ENCODE assay signal across 18 cellular contexts in the genomic region with DNA sequence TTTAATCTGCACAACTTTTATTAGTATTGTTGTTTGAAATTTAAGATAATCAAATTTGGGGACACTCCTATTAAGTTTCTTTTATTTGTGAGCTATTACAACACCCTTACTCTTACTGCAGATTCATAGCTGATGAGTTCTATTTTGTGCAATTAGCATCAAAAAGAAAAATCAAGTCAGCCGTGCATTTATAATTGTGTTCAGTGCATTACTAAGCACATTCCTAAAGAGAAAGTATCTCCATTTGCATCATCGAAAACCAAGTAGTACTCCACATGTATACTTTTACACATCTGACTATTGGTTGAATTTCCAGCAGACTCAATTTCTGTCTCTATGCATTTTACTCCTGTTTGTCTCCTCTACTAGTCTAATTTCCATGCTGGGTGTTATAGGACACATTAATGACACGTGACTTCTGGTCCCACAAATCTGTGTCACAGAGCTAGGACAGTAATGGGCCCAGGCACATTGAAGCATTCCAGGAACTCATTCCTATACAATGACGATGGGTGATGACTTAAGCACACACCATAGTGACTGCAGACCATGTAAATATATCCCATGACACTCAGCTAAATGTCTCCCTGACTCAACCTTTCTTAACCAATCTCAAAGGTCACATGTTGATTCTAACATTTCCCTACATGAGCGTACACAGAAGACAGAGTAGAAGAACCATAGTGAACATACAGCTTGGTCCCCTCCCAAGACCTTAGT.
DNase-seq lines count a peak whose midpoint lies in the region; ATAC-seq, FAIRE-seq and TF ChIP-seq lines count a peak whose summit lies in the region.
"Had no signal": no experiment of that assay in that cellular context is flagged by ENCODE, and none has a peak within 500 bp of the region (broad histone marks: within the 10 kb centered on the region; RNA-seq: fewer than 3 reads in every experiment).

No MANE protein-coding gene starts in this region.

- no peak overlapping the region for H3K18ac ChIP-seq in trophoblast cell (ENCODE audit: low read length)

- H3K79me2 ChIP-seq in trophoblast cell (ENCODE audit: control insufficient read depth, insufficient read depth, low read length, poor library complexity) = no peaks in the 10 kb centered on the region

- no peak overlapping the region for H3K4ac ChIP-seq in trophoblast cell (ENCODE audit: low read depth, low read length)

- TF ChIP-seq POLR2A in GM18505 (IDR thresholded peaks at IDR 0.05; ENCODE audit: borderline replicate concordance, extremely low read depth, insufficient read depth, insufficient read length) = no peak

- no peak overlapping the region for H3K4me2 ChIP-seq in trophoblast cell (ENCODE audit: low read length)
- H3K4me2 ChIP-seq: GM23338 had no signal

- H3K9ac ChIP-seq in trophoblast cell (ENCODE audit: low read length) = no peak overlapping the region

- ATAC-seq in GM18520 (IDR thresholded peaks at IDR 0.05; ENCODE audit: unreplicated experiment) (no peak), GM18505 (IDR thresholded peaks at IDR 0.05; ENCODE audit: unreplicated experiment) (no peak), GM21737 (IDR thresholded peaks at IDR 0.05; ENCODE audit: unreplicated experiment) (no peak)
- ATAC-seq: activated T-cell treated with anti-CD3 and anti-CD28 coated beads, Interleukin-2, amount 50 U/mL, for 4 hours; body of pancreas; GM23338 had no signal

- no peak overlapping the region for H2AFZ ChIP-seq in trophoblast cell (ENCODE audit: insufficient read depth, low read length, poor library complexity)
- H2AFZ ChIP-seq: GM23338 had no signal

- peak; percentile 41 for FAIRE-seq in endometrium (lab: Jason Lieb, UNC)
- FAIRE-seq: endothelial cell of umbilical vein, HTR-8/SVneo had no signal

- no peak overlapping the region for H2BK120ac ChIP-seq in trophoblast cell (ENCODE audit: insufficient read depth, low read length, poor library complexity)

- H3K79me1 ChIP-seq in trophoblast cell (ENCODE audit: low read length) = no peaks in the 10 kb centered on the region

- no peaks in the 10 kb centered on the region for H3K9me3 ChIP-seq in trophoblast cell (ENCODE audit: insufficient read depth, low read depth, low read length)
- H3K9me3 ChIP-seq: body of pancreas, suprapubic skin had no signal

- H4K12ac ChIP-seq in trophoblast cell (ENCODE audit: low read depth, low read length) = no peak overlapping the region

- no peak overlapping the region for H3K23ac ChIP-seq in trophoblast cell (ENCODE audit: low read length)

- H3K36me3 ChIP-seq in trophoblast cell (ENCODE audit: control insufficient read depth in 1 of 2, insufficient read depth in 2 of 2, low read length in 2 of 2) = peaks cover 0 to 2% of the 10 kb centered on the region in 2 experiments
- H3K36me3 ChIP-seq: suprapubic skin had no signal

- peaks cover 0 to 6% of the 10 kb centered on the region in 2 experiments for H3K4me1 ChIP-seq in trophoblast cell (ENCODE audit: control insufficient read depth in 1 of 2, insufficient read depth in 2 of 2, low read length in 2 of 2)

- H4K8ac ChIP-seq in trophoblast cell (ENCODE audit: low read depth, low read length) = no peak overlapping the region

- DNase-seq in ELR (ENCODE audit: low read depth) (peak; percentile 97), RKO (ENCODE audit: low spot score) (peak; percentile 80), trophoblast cell (peak; percentile 78 to 89)
- DNase-seq in stimulated activated CD4-positive, alpha-beta T cell treated with anti-CD3 and anti-CD28 coated beads, Interleukin-2, amount 100 ng/mL, for 24 hours = no peak
- DNase-seq: activated T-cell treated with anti-CD3 and anti-CD28 coated beads, Interleukin-2, amount 50 U/mL, for 4 hours; body of pancreas; NCI-H1417; NCI-H524; Right ventricle myocardium superior had no signal

- H2BK12ac ChIP-seq in trophoblast cell (ENCODE audit: low read length) = no peak overlapping the region

- no peak overlapping the region for H3K14ac ChIP-seq in trophoblast cell (ENCODE audit: low read length)

- no peak overlapping the region for H2AK5ac ChIP-seq in trophoblast cell (ENCODE audit: low read length)

- no peak overlapping the region for H2BK5ac ChIP-seq in trophoblast cell (ENCODE audit: low read depth, low read length, poor library complexity)

- no peak overlapping the region for H4K91ac ChIP-seq in trophoblast cell (ENCODE audit: low read depth, low read length)

- no peak overlapping the region for H3K27ac ChIP-seq in trophoblast cell (ENCODE audit: low read depth, low read length)
- H3K27ac ChIP-seq: body of pancreas, suprapubic skin, VCaP had no signal

- H3K4me3 ChIP-seq in trophoblast cell (ENCODE audit: low read depth, low read length) = no peak overlapping the region
- H3K4me3 ChIP-seq: body of pancreas, GM23338, suprapubic skin had no signal

- WGBS in trophoblast cell (ENCODE audit: extremely low coverage, insufficient coverage, insufficient read length) = no CpG with 5 or more reads among the region's 5 CpGs

- no peaks in the 10 kb centered on the region for H3K27me3 ChIP-seq in trophoblast cell (ENCODE audit: insufficient read depth, low read length)
- H3K27me3 ChIP-seq: body of pancreas, suprapubic skin had no signal

Comparison
In these comparisons a context has a peak if more than half of its experiments do, and no peak if none do; other contexts are left out.
1. DNase-seq: peak in ELR (single experiment), RKO (single experiment) and trophoblast cell (2 of 2); none in stimulated activated CD4-positive, alpha-beta T cell treated with anti-CD3 and anti-CD28 coated beads, Interleukin-2, amount 100 ng/mL, for 24 hours (0 of 2).